ENCODE assay signal across 1 cellular context in genomic region chr14:23551266-23552028, GRCh38.
TF ChIP-seq lines count a peak whose summit lies in the region.

TSS of gene ZFHX2 (minus strand) at chr14:23551765. CDS start at chr14:23535325, 16,440 bp downstream.

TF ChIP-seq in HEK293, 187 proteins besides CTCF, POLR2A, EP300 and RAD21 (continued from another document):
- TF ChIP-seq ZNF792 (tag by site-specific recombination; IDR thresholded peaks at IDR 0.05) (no peak), ZBTB17 (tag by site-specific recombination; IDR thresholded peaks at IDR 0.05) (peak; percentile 100), PATZ1 (tag by site-specific recombination; IDR thresholded peaks at IDR 0.05) (peak; percentile 53), ZNF311 (tag by site-specific recombination; IDR thresholded peaks at IDR 0.05; ENCODE audit: borderline replicate concordance) (no peak), ZNF626 (tag by site-specific recombination; IDR thresholded peaks at IDR 0.05) (no peak), ZBTB11 (tag by site-specific recombination; conservative IDR thresholded peaks at IDR 0.05; ENCODE audit: low read depth) (no peak), ZBTB8A (tag by site-specific recombination; IDR thresholded peaks at IDR 0.05) (peak; percentile 76), ZNF501 (tag by site-specific recombination; IDR thresholded peaks at IDR 0.05) (no peak), PRDM10 (tag by site-specific recombination; IDR thresholded peaks at IDR 0.05) (peak; percentile 95), ZNF341 (tag by site-specific recombination; IDR thresholded peaks at IDR 0.05; ENCODE audit: low read depth) (peak; percentile 96), KLF1 (tag by site-specific recombination; IDR thresholded peaks at IDR 0.05) (peak; percentile 49; the same call in 1 of the 2 replicates), ZNF521 (tag by site-specific recombination; IDR thresholded peaks at IDR 0.05) (no peak), ZNF248 (tag by site-specific recombination; IDR thresholded peaks at IDR 0.05) (no peak), KLF7 (tag by site-specific recombination; IDR thresholded peaks at IDR 0.05; ENCODE audit: borderline replicate concordance) (no peak), ZNF777 (tag by site-specific recombination; IDR thresholded peaks at IDR 0.05; ENCODE audit: borderline replicate concordance) (no peak), KLF8 (tag by site-specific recombination; IDR thresholded peaks at IDR 0.05) (peak; percentile 83), ZNF155 (tag by site-specific recombination; IDR thresholded peaks at IDR 0.05) (no peak), GLIS2 (tag by site-specific recombination; IDR thresholded peaks at IDR 0.05) (peak; percentile 57; the same call in 1 of the 2 replicates), ZBTB20 (tag by site-specific recombination; IDR thresholded peaks at IDR 0.05) (peak; percentile 97), ZNF76 (tag by site-specific recombination; IDR thresholded peaks at IDR 0.05; ENCODE audit: borderline replicate concordance, low read depth) (peak; percentile 94), SP2 (tag by site-specific recombination; IDR thresholded peaks at IDR 0.05) (peak; percentile 63), ZNF366 (tag by site-specific recombination; conservative IDR thresholded peaks at IDR 0.05) (peak; percentile 62; the same call in 1 of the 2 replicates), ZEB2 (tag by site-specific recombination; IDR thresholded peaks at IDR 0.05) (peak; percentile 88), ZNF133 (tag by site-specific recombination; IDR thresholded peaks at IDR 0.05) (peak; percentile 62; the same call in 1 of the 2 replicates)
